Comparison of ENCODE assay signal across 1 cellular context in the genomic region with DNA sequence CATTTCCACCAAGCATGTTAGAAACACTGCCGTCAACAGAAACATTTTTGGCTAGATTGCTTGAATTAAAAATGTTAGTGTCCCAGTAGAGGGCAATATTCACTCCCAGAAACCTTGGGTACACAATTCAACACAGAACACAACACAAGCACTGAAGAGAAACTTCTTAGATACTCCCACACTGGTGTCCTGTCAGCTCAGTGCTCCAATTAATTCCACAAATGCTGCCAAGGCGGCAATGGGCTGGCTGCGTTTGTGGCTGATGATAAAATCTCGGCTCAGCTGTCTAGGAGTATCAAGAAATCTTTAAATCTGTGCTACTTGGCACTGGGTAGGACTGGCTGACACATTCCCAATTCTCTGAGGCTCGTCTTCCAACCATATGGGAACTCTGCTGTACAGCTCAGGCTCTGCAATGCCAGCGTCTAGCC.
TF ChIP-seq lines count a peak whose summit lies in the region.

No MANE protein-coding gene starts in this region.

TF ChIP-seq in K562, 482 proteins besides CTCF, POLR2A, EP300 and RAD21 (continued from another document):
- TF ChIP-seq, protein P1, sequence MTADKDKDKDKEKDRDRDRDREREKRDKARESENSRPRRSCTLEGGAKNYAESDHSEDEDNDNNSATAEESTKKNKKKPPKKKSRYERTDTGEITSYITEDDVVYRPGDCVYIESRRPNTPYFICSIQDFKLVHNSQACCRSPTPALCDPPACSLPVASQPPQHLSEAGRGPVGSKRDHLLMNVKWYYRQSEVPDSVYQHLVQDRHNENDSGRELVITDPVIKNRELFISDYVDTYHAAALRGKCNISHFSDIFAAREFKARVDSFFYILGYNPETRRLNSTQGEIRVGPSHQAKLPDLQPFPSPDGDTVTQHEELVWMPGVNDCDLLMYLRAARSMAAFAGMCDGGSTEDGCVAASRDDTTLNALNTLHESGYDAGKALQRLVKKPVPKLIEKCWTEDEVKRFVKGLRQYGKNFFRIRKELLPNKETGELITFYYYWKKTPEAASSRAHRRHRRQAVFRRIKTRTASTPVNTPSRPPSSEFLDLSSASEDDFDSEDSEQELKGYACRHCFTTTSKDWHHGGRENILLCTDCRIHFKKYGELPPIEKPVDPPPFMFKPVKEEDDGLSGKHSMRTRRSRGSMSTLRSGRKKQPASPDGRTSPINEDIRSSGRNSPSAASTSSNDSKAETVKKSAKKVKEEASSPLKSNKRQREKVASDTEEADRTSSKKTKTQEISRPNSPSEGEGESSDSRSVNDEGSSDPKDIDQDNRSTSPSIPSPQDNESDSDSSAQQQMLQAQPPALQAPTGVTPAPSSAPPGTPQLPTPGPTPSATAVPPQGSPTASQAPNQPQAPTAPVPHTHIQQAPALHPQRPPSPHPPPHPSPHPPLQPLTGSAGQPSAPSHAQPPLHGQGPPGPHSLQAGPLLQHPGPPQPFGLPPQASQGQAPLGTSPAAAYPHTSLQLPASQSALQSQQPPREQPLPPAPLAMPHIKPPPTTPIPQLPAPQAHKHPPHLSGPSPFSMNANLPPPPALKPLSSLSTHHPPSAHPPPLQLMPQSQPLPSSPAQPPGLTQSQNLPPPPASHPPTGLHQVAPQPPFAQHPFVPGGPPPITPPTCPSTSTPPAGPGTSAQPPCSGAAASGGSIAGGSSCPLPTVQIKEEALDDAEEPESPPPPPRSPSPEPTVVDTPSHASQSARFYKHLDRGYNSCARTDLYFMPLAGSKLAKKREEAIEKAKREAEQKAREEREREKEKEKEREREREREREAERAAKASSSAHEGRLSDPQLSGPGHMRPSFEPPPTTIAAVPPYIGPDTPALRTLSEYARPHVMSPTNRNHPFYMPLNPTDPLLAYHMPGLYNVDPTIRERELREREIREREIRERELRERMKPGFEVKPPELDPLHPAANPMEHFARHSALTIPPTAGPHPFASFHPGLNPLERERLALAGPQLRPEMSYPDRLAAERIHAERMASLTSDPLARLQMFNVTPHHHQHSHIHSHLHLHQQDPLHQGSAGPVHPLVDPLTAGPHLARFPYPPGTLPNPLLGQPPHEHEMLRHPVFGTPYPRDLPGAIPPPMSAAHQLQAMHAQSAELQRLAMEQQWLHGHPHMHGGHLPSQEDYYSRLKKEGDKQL (CRISPR knock-in tag; IDR thresholded peaks at IDR 0.05; ENCODE audit: borderline replicate concordance): no peak
- TF ChIP-seq, protein P2, sequence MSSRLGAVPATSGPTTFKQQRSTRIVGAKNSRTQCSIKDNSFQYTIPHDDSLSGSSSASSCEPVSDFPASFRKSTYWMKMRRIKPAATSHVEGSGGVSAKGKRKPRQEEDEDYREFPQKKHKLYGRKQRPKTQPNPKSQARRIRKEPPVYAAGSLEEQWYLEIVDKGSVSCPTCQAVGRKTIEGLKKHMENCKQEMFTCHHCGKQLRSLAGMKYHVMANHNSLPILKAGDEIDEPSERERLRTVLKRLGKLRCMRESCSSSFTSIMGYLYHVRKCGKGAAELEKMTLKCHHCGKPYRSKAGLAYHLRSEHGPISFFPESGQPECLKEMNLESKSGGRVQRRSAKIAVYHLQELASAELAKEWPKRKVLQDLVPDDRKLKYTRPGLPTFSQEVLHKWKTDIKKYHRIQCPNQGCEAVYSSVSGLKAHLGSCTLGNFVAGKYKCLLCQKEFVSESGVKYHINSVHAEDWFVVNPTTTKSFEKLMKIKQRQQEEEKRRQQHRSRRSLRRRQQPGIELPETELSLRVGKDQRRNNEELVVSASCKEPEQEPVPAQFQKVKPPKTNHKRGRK (tag; IDR thresholded peaks at IDR 0.05): no peak
- TF ChIP-seq, protein P3, sequence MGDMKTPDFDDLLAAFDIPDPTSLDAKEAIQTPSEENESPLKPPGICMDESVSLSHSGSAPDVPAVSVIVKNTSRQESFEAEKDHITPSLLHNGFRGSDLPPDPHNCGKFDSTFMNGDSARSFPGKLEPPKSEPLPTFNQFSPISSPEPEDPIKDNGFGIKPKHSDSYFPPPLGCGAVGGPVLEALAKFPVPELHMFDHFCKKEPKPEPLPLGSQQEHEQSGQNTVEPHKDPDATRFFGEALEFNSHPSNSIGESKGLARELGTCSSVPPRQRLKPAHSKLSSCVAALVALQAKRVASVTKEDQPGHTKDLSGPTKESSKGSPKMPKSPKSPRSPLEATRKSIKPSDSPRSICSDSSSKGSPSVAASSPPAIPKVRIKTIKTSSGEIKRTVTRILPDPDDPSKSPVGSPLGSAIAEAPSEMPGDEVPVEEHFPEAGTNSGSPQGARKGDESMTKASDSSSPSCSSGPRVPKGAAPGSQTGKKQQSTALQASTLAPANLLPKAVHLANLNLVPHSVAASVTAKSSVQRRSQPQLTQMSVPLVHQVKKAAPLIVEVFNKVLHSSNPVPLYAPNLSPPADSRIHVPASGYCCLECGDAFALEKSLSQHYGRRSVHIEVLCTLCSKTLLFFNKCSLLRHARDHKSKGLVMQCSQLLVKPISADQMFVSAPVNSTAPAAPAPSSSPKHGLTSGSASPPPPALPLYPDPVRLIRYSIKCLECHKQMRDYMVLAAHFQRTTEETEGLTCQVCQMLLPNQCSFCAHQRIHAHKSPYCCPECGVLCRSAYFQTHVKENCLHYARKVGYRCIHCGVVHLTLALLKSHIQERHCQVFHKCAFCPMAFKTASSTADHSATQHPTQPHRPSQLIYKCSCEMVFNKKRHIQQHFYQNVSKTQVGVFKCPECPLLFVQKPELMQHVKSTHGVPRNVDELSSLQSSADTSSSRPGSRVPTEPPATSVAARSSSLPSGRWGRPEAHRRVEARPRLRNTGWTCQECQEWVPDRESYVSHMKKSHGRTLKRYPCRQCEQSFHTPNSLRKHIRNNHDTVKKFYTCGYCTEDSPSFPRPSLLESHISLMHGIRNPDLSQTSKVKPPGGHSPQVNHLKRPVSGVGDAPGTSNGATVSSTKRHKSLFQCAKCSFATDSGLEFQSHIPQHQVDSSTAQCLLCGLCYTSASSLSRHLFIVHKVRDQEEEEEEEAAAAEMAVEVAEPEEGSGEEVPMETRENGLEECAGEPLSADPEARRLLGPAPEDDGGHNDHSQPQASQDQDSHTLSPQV (IDR thresholded peaks at IDR 0.05): no peak
